Comparison of ENCODE assay signal across 8 cellular contexts in genomic region chr11:47248304-47248663, GRCh38. TPM values are rescaled to one million over a fixed set of nuclear protein-coding genes. Genes with fewer than 3 reads are reported as not detected.
DNase-seq lines count a peak whose midpoint lies in the region; ATAC-seq and TF ChIP-seq lines count a peak whose summit lies in the region.

No MANE protein-coding gene starts in this region.

- peak overlapping the region; percentile 5 for H2AK5ac ChIP-seq in trophoblast cell (ENCODE audit: low read length)

- no peak for TF ChIP-seq CTCF in fibroblast of villous mesenchyme (IDR thresholded peaks at IDR 0.05; ENCODE audit: insufficient read depth, low read depth, low read length)

- peaks cover 18 to 20% of the 10 kb centered on the region in 2 experiments for H3K36me3 ChIP-seq in trophoblast cell (ENCODE audit: control insufficient read depth in 1 of 2, insufficient read depth in 2 of 2, low read length in 2 of 2)

- H3K9me3 Mint-ChIP-seq in T-helper 1 cell treated with Interleukin-12 subunit alpha and Interleukin-12 subunit beta and Interleukin-4 antibody, amounts not matched to agents 30 μg/mL and 1 μg/mL, for 36 hours: no peaks in the 10 kb centered on the region

- peak overlapping the region; percentile 95 for H3K4me3 Mint-ChIP-seq in T-helper 1 cell treated with Interleukin-12 subunit alpha and Interleukin-12 subunit beta and Interleukin-4 antibody, amounts not matched to agents 30 μg/mL and 1 μg/mL, for 36 hours

- no peak overlapping the region for H2BK12ac ChIP-seq in trophoblast cell (ENCODE audit: low read length)

- peaks cover 9% of the 10 kb centered on the region for H3K79me2 ChIP-seq in trophoblast cell (ENCODE audit: control insufficient read depth, insufficient read depth, low read length, poor library complexity)

- H3K4me2 ChIP-seq in trophoblast cell (ENCODE audit: low read length): peak overlapping the region; percentile 74

- H4K91ac ChIP-seq in trophoblast cell (ENCODE audit: low read depth, low read length): peak overlapping the region; percentile 94

- peaks cover 9% of the 10 kb centered on the region for H3K36me3 Mint-ChIP-seq in T-helper 1 cell treated with Interleukin-12 subunit alpha and Interleukin-12 subunit beta and Interleukin-4 antibody, amounts not matched to agents 30 μg/mL and 1 μg/mL, for 36 hours (ENCODE audit: low read depth)

- H3K9ac ChIP-seq in trophoblast cell (ENCODE audit: low read length): peak overlapping the region; percentile 44

- no peaks in the 10 kb centered on the region for H3K27me3 Mint-ChIP-seq in T-helper 1 cell treated with Interleukin-12 subunit alpha and Interleukin-12 subunit beta and Interleukin-4 antibody, amounts not matched to agents 30 μg/mL and 1 μg/mL, for 36 hours (ENCODE audit: low read depth)

- peak overlapping the region; percentile 87 for H2BK120ac ChIP-seq in trophoblast cell (ENCODE audit: insufficient read depth, low read length, poor library complexity)

- H3K4ac ChIP-seq in trophoblast cell (ENCODE audit: low read depth, low read length): peak overlapping the region; percentile 52

- H3K27ac Mint-ChIP-seq in T-helper 1 cell treated with Interleukin-12 subunit alpha and Interleukin-12 subunit beta and Interleukin-4 antibody, amounts not matched to agents 30 μg/mL and 1 μg/mL, for 36 hours: peak overlapping the region; percentile 93

- peak overlapping the region; percentile 98 for H3K4me3 ChIP-seq in fibroblast of villous mesenchyme (ENCODE audit: low read depth, low read length)
- peak overlapping the region; percentile 85 for H3K4me3 ChIP-seq in trophoblast cell (ENCODE audit: low read depth, low read length)

- peak overlapping the region; percentile 49 for H2BK5ac ChIP-seq in trophoblast cell (ENCODE audit: low read depth, low read length, poor library complexity)

- no peaks in the 10 kb centered on the region for H3K9me3 ChIP-seq in trophoblast cell (ENCODE audit: insufficient read depth, low read depth, low read length)

- H2AFZ ChIP-seq in trophoblast cell (ENCODE audit: insufficient read depth, low read length, poor library complexity): peak overlapping the region; percentile 82

- peaks cover 16% of the 10 kb centered on the region for H3K4me1 Mint-ChIP-seq in T-helper 1 cell treated with Interleukin-12 subunit alpha and Interleukin-12 subunit beta and Interleukin-4 antibody, amounts not matched to agents 30 μg/mL and 1 μg/mL, for 36 hours (ENCODE audit: low read depth)

- H3K27me3 ChIP-seq in trophoblast cell (ENCODE audit: insufficient read depth, low read length): no peaks in the 10 kb centered on the region

- whole genome bisulfite sequencing in trophoblast cell (ENCODE audit: extremely low coverage, insufficient coverage, insufficient read length): no CpG with 5 or more reads among the region's 7 CpGs

- ATAC-seq in HG02973 (IDR thresholded peaks at IDR 0.05; ENCODE audit: unreplicated experiment) (peak; percentile 27), SK-N-SH treated with all-trans-retinoic acid at 6 μM for 48 hours (peak; percentile 63)

- peaks cover 10 to 13% of the 10 kb centered on the region in 2 experiments for H3K4me1 ChIP-seq in trophoblast cell (ENCODE audit: control insufficient read depth in 1 of 2, insufficient read depth in 2 of 2, low read length in 2 of 2)

- peaks cover 12% of the 10 kb centered on the region for H3K79me1 ChIP-seq in trophoblast cell (ENCODE audit: low read length)

- H3K23ac ChIP-seq in trophoblast cell (ENCODE audit: low read length): no peak overlapping the region

- peak overlapping the region; percentile 94 for H3K14ac ChIP-seq in trophoblast cell (ENCODE audit: low read length)

- H3K18ac ChIP-seq in trophoblast cell (ENCODE audit: low read length): peak overlapping the region; percentile 67

- DNase-seq in T-helper 1 cell: no peak
- DNase-seq in fibroblast of villous mesenchyme (ENCODE audit: low read depth): peak; percentile 44
- no peak for DNase-seq in trophoblast cell
- no peak for DNase-seq in dedifferentiated amniotic fluid mesenchymal stem cell (ENCODE audit: extremely low spot score)
- no peak for DNase-seq in GF-D8 (lab: John Stamatoyannopoulos, UW)

- H3K27ac ChIP-seq in trophoblast cell (ENCODE audit: low read depth, low read length): peak overlapping the region; percentile 7

- peak overlapping the region; percentile 98 for H4K8ac ChIP-seq in trophoblast cell (ENCODE audit: low read depth, low read length)

- H4K12ac ChIP-seq in trophoblast cell (ENCODE audit: low read depth, low read length): peak overlapping the region; percentile 96

TF ChIP-seq in SK-N-SH treated with all-trans-retinoic acid at 6 μM for 48 hours, 23 proteins besides CTCF, POLR2A, EP300 and RAD21:
- TF ChIP-seq CREB5 (CRISPR knock-in tag; IDR thresholded peaks at IDR 0.05; ENCODE audit: low read depth) (no peak), ZNF8 (CRISPR knock-in tag; IDR thresholded peaks at IDR 0.05) (no peak), PPARA (CRISPR knock-in tag; IDR thresholded peaks at IDR 0.05; ENCODE audit: borderline replicate concordance) (no peak), TOX (CRISPR knock-in tag; IDR thresholded peaks at IDR 0.05; ENCODE audit: borderline replicate concordance) (no peak), POU6F1 (CRISPR knock-in tag; IDR thresholded peaks at IDR 0.05; ENCODE audit: borderline replicate concordance, low read depth) (no peak), ZNF70 (CRISPR knock-in tag; IDR thresholded peaks at IDR 0.05) (no peak), ZFP3 (CRISPR knock-in tag; IDR thresholded peaks at IDR 0.05) (no peak), BACH2 (CRISPR knock-in tag; IDR thresholded peaks at IDR 0.05; ENCODE audit: borderline replicate concordance) (no peak), RARB (CRISPR knock-in tag; IDR thresholded peaks at IDR 0.05) (no peak), TSHZ2 (CRISPR knock-in tag; IDR thresholded peaks at IDR 0.05) (no peak)

RNA-seq across cellular contexts. Expression of gene ACP2, which starts 0.3 kb away (rescaled TPM):
- total RNA-seq in fibroblast of villous mesenchyme: 35.4 and 39.0 TPM in 2 replicates
- polyA plus RNA-seq in trophoblast cell (2013): 21.9 and 23.1 TPM in 2 replicates

RNA-seq across cellular contexts. Expression of gene NR1H3, which starts 9.5 kb away (rescaled TPM):
- total RNA-seq in fibroblast of villous mesenchyme: 16.8 and 39.3 TPM in 2 replicates
- 14.6 and 14.7 TPM in 2 replicates for polyA plus RNA-seq in trophoblast cell (2013)

RNA-seq across cellular contexts. Expression of gene MADD, which starts 21.6 kb away (rescaled TPM):
- 20.3 and 27.2 TPM in 2 replicates for total RNA-seq in fibroblast of villous mesenchyme
- 16.4 and 17.0 TPM in 2 replicates for polyA plus RNA-seq in trophoblast cell (2013)

RNA-seq across cellular contexts. Expression of gene DDB2, which starts 33.5 kb away (rescaled TPM):
- total RNA-seq in fibroblast of villous mesenchyme: 37.7 and 47.1 TPM in 2 replicates
- 32.8 and 33.7 TPM in 2 replicates for polyA plus RNA-seq in trophoblast cell (2013)
